ENCODE assay signal across 8 cellular contexts in the genomic region with DNA sequence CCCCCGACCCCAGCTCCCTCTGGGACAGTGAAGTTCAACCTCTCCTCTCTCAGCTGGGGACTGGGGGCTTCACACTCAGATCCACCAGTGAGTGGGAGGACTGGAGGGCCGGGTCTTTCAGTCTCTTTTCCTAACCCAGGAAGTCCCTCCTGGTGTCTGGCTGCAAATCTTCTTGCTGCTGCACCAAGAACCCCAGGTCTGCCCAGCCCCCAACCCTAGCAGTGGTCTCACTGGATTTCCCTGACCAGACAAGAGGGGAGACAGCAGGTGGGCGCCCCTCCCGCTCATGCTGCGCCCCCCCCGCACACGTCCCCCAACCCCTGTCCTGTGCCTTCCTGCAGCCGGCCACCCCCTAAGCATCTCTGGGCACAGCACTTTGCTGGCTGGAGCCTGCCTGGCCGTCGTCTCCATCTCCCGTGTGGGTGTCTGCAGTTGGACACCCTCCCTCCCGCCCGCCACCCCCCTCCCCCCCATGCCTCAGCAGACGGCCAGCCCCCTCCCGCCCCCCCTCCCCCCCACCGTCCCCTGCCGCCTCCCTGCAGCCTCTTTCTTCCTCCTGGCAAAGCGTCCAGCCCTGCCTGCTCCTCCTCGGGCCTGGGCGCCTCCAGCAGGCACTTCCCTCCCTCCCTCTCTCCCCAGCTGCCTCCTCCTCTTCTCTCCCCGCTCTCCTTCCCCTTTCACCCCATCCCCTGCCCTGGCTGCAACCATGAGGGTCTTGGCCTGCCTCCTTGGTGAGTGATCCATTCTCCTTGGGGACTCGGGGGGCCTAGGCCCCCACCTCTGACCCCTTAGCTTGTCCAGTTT. TPM values are rescaled to one million over a fixed set of nuclear protein-coding genes. Genes with fewer than 3 reads are reported as not detected.
DNase-seq lines count a peak whose midpoint lies in the region; ATAC-seq and TF ChIP-seq lines count a peak whose summit lies in the region.

A gene (plus strand): TSS at position 553 of the 804 bp plus-strand sequence. CDS start 154 bp downstream, at position 707.

- H3K4me3 ChIP-seq in A673 (ENCODE audit: low read depth, low read length, poor library complexity, severe bottlenecking) = no peak within 1 kb of the TSS
- peak within 1 kb of the TSS; percentile 60 for H3K4me3 ChIP-seq in HUES6 (ENCODE audit: low read depth, low read length)
- H3K4me3 ChIP-seq in cardiac fibroblast (replicated peaks in 1 of 2; ENCODE audit: low read depth in 2 of 2, low read length in 2 of 2) = peak within 1 kb of the TSS; percentile 15 to 43
- peak within 1 kb of the TSS; percentile 20 to 21 for H3K4me3 ChIP-seq in uterus

- TF ChIP-seq POLR2A in uterus (IDR thresholded peaks at IDR 0.05) = no peak

- H3K4me1 ChIP-seq in A673 (ENCODE audit: insufficient read depth, low read length, poor library complexity, severe bottlenecking) (peaks cover 32% of the 10 kb centered on the region), HUES6 (ENCODE audit: control insufficient read depth, insufficient read depth, low read length) (peaks cover 55% of the 10 kb centered on the region), uterus (peaks cover 14 to 29% of the 10 kb centered on the region in 2 donors)

- POLR2A ChIA-PET in A673 (lab: Charles Lee; ENCODE audit: low non-redundant PET) = no interaction called here

- H3K27ac ChIP-seq in A673 (ENCODE audit: low read depth, low read length, poor library complexity, severe bottlenecking) (peak within 1 kb of the TSS; percentile 62), HUES6 (ENCODE audit: low read depth, low read length) (peak within 1 kb of the TSS; percentile 7; the same call in 1 of the 2 replicates), uterus (peak within 1 kb of the TSS; percentile 96 to 99)

- CTCF ChIA-PET in A673 (lab: Charles Lee) = no interaction called here

- H3K9ac ChIP-seq in HUES6 (ENCODE audit: low read length) = peak within 1 kb of the TSS; percentile 65

- intact Hi-C loops in A673 (cut with micrococcal nuclease; ENCODE audit: unreplicated experiment) (no loop called here), uterus (cut with DNase I; ENCODE audit: low total_unique reads) (no loop called here)

- DNase-seq in A673 (ENCODE audit: low spot score) = no peak
- DNase-seq in cardiac fibroblast (ENCODE audit: low read depth in 2 of 2) = peak; percentile 51 to 72
- peak; percentile 54 for DNase-seq in medulla oblongata (ENCODE audit: extremely low spot score)
- peak; percentile 76 for DNase-seq in uterus
- DNase-seq in activated gamma-delta T cell treated with Interleukin-2 at 50 U/mL for 16 hours = no peak
- no peak for DNase-seq in 8988T

- H3K36me3 ChIP-seq in A673 (ENCODE audit: insufficient read depth, low read length, poor library complexity, severe bottlenecking) = no peaks in the 10 kb centered on the region
- peaks cover 4% of the 10 kb centered on the region for H3K36me3 ChIP-seq in HUES6 (ENCODE audit: control insufficient read depth, insufficient read depth, low read length)
- no peaks in the 10 kb centered on the region for H3K36me3 ChIP-seq in uterus

- H3K9me3 ChIP-seq in A673 (ENCODE audit: low read depth, low read length, poor library complexity, severe bottlenecking) (no peaks in the 10 kb centered on the region), HUES6 (ENCODE audit: control insufficient read depth, insufficient read depth, low read depth, low read length) (no peaks in the 10 kb centered on the region), uterus (no peaks in the 10 kb centered on the region)

- no TSS peak for BruUV-seq in A673 (replicated peaks; lab: Mats Ljungman, UMichigan)

- TF ChIP-seq CTCF in A673 (conservative IDR thresholded peaks at IDR 0.05; ENCODE audit: low read depth, low read length) (no peak), cardiac fibroblast (IDR thresholded peaks at IDR 0.05; ENCODE audit: low read depth, low read length) (no peak), uterus (IDR thresholded peaks at IDR 0.05) (no peak)

- no peaks in the 10 kb centered on the region for H3K27me3 ChIP-seq in A673 (replicated peaks; ENCODE audit: insufficient read depth, low read depth, low read length, poor library complexity)
- H3K27me3 ChIP-seq in HUES6 (ENCODE audit: control insufficient read depth, insufficient read depth, low read length) = peaks cover 6% of the 10 kb centered on the region; the same call in 1 of the 2 replicates
- no peaks in the 10 kb centered on the region for H3K27me3 ChIP-seq in uterus

- no peak for ATAC-seq in GM21360 (IDR thresholded peaks at IDR 0.05; ENCODE audit: unreplicated experiment)

RNA-seq across cellular contexts. Expression of the gene that starts here (rescaled TPM):
- total RNA-seq in A673 (2021) (1.4 and 2.2 TPM in 2 replicates), uterus (10 to 100 TPM in 3 of 4 donors, 1 to 10 TPM in 1; 5.0 to 50.8 (median 36.0) TPM)

Comparison
In these comparisons a context has a peak if more than half of its experiments do, and no peak if none do; other contexts are left out.
1. DNase-seq: peak in cardiac fibroblast (2 of 2), medulla oblongata (single experiment) and uterus (2 of 2); none in A673 (single experiment), activated gamma-delta T cell treated with Interleukin-2 at 50 U/mL for 16 hours (single experiment) and 8988T (single experiment).
2. H3K27ac ChIP-seq: peak in every context shown above with its lines; median percentile 98 in uterus; 62 in A673; 7 in HUES6.